22 cellular contexts compared by ENCODE assay signal in the genomic region with DNA sequence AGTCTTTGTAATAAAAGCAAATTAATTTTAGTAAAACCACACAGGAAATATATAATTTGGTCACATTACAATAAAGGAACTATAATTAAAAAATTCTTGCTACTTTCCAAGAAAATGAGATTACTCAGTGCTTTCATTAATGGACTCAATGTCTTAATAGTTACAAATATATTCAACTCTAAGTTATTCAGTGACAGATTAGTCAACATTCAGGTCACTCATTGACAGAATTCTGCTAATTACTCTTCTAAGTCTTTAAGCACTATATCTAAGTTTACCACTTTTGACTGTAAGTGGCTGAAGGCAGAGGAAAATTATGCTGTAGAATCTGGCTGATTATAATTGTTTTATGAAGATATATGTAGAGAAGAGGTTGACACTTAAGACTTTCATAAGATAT.
"Had no signal": no experiment of that assay in that cellular context is flagged by ENCODE, and none has a peak within 500 bp of the region (broad histone marks: within the 10 kb centered on the region; RNA-seq: fewer than 3 reads in every experiment).

No MANE protein-coding gene starts in this region.

- ATAC-seq: left cardiac atrium; left lung; lower lobe of right lung; naive thymus-derived CD8-positive, alpha-beta T cell; psoas muscle; right lobe of liver; stimulated activated memory B cell treated with anti-CD40 and anti-IgM and Interleukin-4, amounts not matched to agents 10 μg/mL and 1 μg/mL and 100 μg/mL, for 72 hours; stimulated activated naive CD8-positive, alpha-beta T cell treated with anti-CD3 and anti-CD28 coated beads, Interleukin-15, amount 100 ng/mL, for 72 hours had no signal

- DNase-seq: hypothalamus; immature natural killer cell; kidney; left cardiac atrium; left lung; lower lobe of right lung; mammary epithelial cell; mesenchymal stem cell; naive thymus-derived CD8-positive, alpha-beta T cell; nephron progenitor cell; occipital lobe; psoas muscle; right lobe of liver; stimulated activated CD4-positive, alpha-beta T cell treated with anti-CD3 and anti-CD28 coated beads, Interleukin-1b, Interleukin-23, amount 100 ng/mL, for 48 hours; stimulated activated CD4-positive, alpha-beta T cell treated with anti-CD3 and anti-CD28 coated beads, Interleukin-2, amount 100 ng/mL, for 48 hours; stimulated activated CD4-positive, alpha-beta T cell treated with anti-CD3 and anti-CD28 coated beads, Interleukin-4, amount 100 ng/mL, for 4 hours; stimulated activated CD8-positive, alpha-beta memory T cell treated with anti-CD3 and anti-CD28 coated beads, Interleukin-4, amount 100 ng/mL, for 48 hours; stimulated activated naive CD4-positive, alpha-beta T cell treated with Interleukin-2 at 50 U/mL for 16 hours; stimulated activated naive CD8-positive, alpha-beta T cell treated with anti-CD3 and anti-CD28 coated beads, Interleukin-15, amount 100 ng/mL, for 72 hours; substantia nigra; uterus had no signal
